ENCODE assay signal across 10 cellular contexts in genomic region chr1:153192697-153193096, GRCh38. TPM values are rescaled to one million over a fixed set of nuclear protein-coding genes. Genes with fewer than 3 reads are reported as not detected.
DNase-seq lines count a peak whose midpoint lies in the region; ATAC-seq and TF ChIP-seq lines count a peak whose summit lies in the region.
"Had no signal": no experiment of that assay in that cellular context is flagged by ENCODE, and none has a peak within 500 bp of the region (broad histone marks: within the 10 kb centered on the region; RNA-seq: fewer than 3 reads in every experiment).

No MANE protein-coding gene starts in this region.

- no peak overlapping the region for H2AFZ ChIP-seq in OCI-LY1 (ENCODE audit: low read length)

- DNase-seq in A673 (ENCODE audit: low spot score) (peak; percentile 10), GM13976 (ENCODE audit: low spot score) (peak; percentile 24), fibroblast of the aortic adventitia (ENCODE audit: low read depth) (no peak), AG08395 (ENCODE audit: low spot score) (no peak), SIG-M5 treated with dmso at 0.1 percent for 504 hours (lab: John Stamatoyannopoulos, UW; ENCODE audit: unreplicated experiment) (no peak), uterus (no peak), heart right ventricle (no peak)
- DNase-seq: adrenal gland had no signal

- BruUV-seq in A673 (replicated peaks; lab: Mats Ljungman, UMichigan), result no TSS peak

- no peaks in the 10 kb centered on the region for H3K79me2 ChIP-seq in OCI-LY1 (ENCODE audit: insufficient read depth, low read length)

- no peaks in the 10 kb centered on the region for H3K4me1 ChIP-seq in A673 (ENCODE audit: insufficient read depth, low read length, poor library complexity, severe bottlenecking)
- no peaks in the 10 kb centered on the region for H3K4me1 ChIP-seq in OCI-LY1 (ENCODE audit: insufficient read depth, low read length, severe bottlenecking)
- H3K4me1 ChIP-seq in uterus, result no peaks in the 10 kb centered on the region
- H3K4me1 ChIP-seq in heart right ventricle, result no peaks in the 10 kb centered on the region
- H3K4me1 ChIP-seq: adrenal gland had no signal

- in situ Hi-C loops in GM13976 (cut with MboI; ENCODE audit: low sequenced_read_pairs, unreplicated experiment), result loop anchor here (25.0 kb wide), 1 partner anchor 230 kb away; the partner anchor contains the start of gene SPRR4

- H3K36me3 ChIP-seq in A673 (ENCODE audit: insufficient read depth, low read length, poor library complexity, severe bottlenecking) (no peaks in the 10 kb centered on the region), OCI-LY1 (ENCODE audit: insufficient read depth, low read length) (no peaks in the 10 kb centered on the region), uterus (no peaks in the 10 kb centered on the region), heart right ventricle (no peaks in the 10 kb centered on the region)
- H3K36me3 ChIP-seq: adrenal gland had no signal

- CTCF ChIA-PET in A673 (lab: Charles Lee), result no interaction called here

- H3K4me3 ChIP-seq in A673 (ENCODE audit: low read depth, low read length, poor library complexity, severe bottlenecking) (no peak overlapping the region), OCI-LY1 (ENCODE audit: low read depth, low read length, poor library complexity, severe bottlenecking) (no peak overlapping the region), fibroblast of the aortic adventitia (ENCODE audit: low read depth, low read length) (no peak overlapping the region), uterus (no peak overlapping the region), heart right ventricle (no peak overlapping the region)
- H3K4me3 ChIP-seq: adrenal gland had no signal

- no peaks in the 10 kb centered on the region for H3K9me2 ChIP-seq in OCI-LY1 (ENCODE audit: low read depth, low read length)

- H3K9me3 ChIP-seq in A673 (ENCODE audit: low read depth, low read length, poor library complexity, severe bottlenecking), result no peaks in the 10 kb centered on the region
- no peaks in the 10 kb centered on the region for H3K9me3 ChIP-seq in OCI-LY1 (ENCODE audit: low read length)
- H3K9me3 ChIP-seq in uterus, result no peaks in the 10 kb centered on the region
- H3K9me3 ChIP-seq in heart right ventricle, result no peaks in the 10 kb centered on the region
- H3K9me3 ChIP-seq: adrenal gland had no signal

- H4K20me1 ChIP-seq in OCI-LY1 (ENCODE audit: insufficient read depth, low read length), result no peaks in the 10 kb centered on the region

- H3K27ac ChIP-seq in A673 (ENCODE audit: low read depth, low read length, poor library complexity, severe bottlenecking) (no peak overlapping the region), OCI-LY1 (ENCODE audit: low read depth, low read length, poor library complexity, severe bottlenecking) (no peak overlapping the region), uterus (no peak overlapping the region), heart right ventricle (no peak overlapping the region)
- H3K27ac ChIP-seq: adrenal gland had no signal

- no peak overlapping the region for H3K4me2 ChIP-seq in OCI-LY1 (ENCODE audit: low read length)

- WGBS in heart right ventricle, 2 donors, result 29 to 38% methylated on average over 3 of the region's 3 CpGs

- TF ChIP-seq POLR2A in uterus (IDR thresholded peaks at IDR 0.05), result no peak

- H3K27me3 ChIP-seq in A673 (replicated peaks; ENCODE audit: insufficient read depth, low read depth, low read length, poor library complexity) (peaks cover 15% of the 10 kb centered on the region), OCI-LY1 (ENCODE audit: insufficient read depth, low read length) (no peaks in the 10 kb centered on the region), uterus (no peaks in the 10 kb centered on the region), heart right ventricle (peaks cover 0 to 52% (median 12%) of the 10 kb centered on the region in 7 donors)
- H3K27me3 ChIP-seq: adrenal gland had no signal

- intact Hi-C loops in A673 (cut with micrococcal nuclease; ENCODE audit: unreplicated experiment) (loop anchor here (10.0 kb wide), 1 partner anchor 318 kb away; the partner anchor contains the start of gene SMCP), uterus (cut with DNase I; ENCODE audit: low total_unique reads) (no loop called here), heart right ventricle (cut with DNase I) (no loop called here)

- ATAC-seq in heart right ventricle, result no peak

- no peaks in the 10 kb centered on the region for H3F3A ChIP-seq in OCI-LY1 (ENCODE audit: insufficient read depth, low read length)

- TF ChIP-seq CTCF in A673 (conservative IDR thresholded peaks at IDR 0.05; ENCODE audit: low read depth, low read length), result peak; percentile 34
- TF ChIP-seq CTCF in GM13976 (IDR thresholded peaks at IDR 0.05; ENCODE audit: borderline replicate concordance, control extremely low read depth, extremely low read depth, insufficient read depth, missing control alignments), result peak; percentile 34
- peak; percentile 69 for TF ChIP-seq CTCF in OCI-LY1 (IDR thresholded peaks at IDR 0.05; ENCODE audit: low read length)
- TF ChIP-seq CTCF in fibroblast of the aortic adventitia (IDR thresholded peaks at IDR 0.05; ENCODE audit: insufficient read depth, low read length), result peak; percentile 5
- TF ChIP-seq CTCF in uterus (IDR thresholded peaks at IDR 0.05), result no peak
- TF ChIP-seq CTCF in heart right ventricle (IDR thresholded peaks at IDR 0.05), result no peak

- POLR2A ChIA-PET in A673 (lab: Charles Lee; ENCODE audit: low non-redundant PET), result no interaction called here

- no peak overlapping the region for H3K9ac ChIP-seq in OCI-LY1 (ENCODE audit: low read length)

RNA-seq across cellular contexts. Expression of gene LELP1, which starts 10.5 kb away (rescaled TPM):
- total RNA-seq in A673 (2021) (not detected in 2 replicates), fibroblast of the aortic adventitia (ENCODE audit: low replicate concordance) (not detected in 2 replicates), uterus (not detected), heart right ventricle (not detected)
- not detected for polyA plus RNA-seq in heart right ventricle
- total RNA-seq: adrenal gland, pulmonary artery endothelial cell had no signal
- polyA plus RNA-seq: adrenal gland had no signal

RNA-seq across cellular contexts. Expression of gene PRR9, which starts 24.7 kb away (rescaled TPM):
- total RNA-seq in A673 (2021) (not detected in 2 replicates), fibroblast of the aortic adventitia (ENCODE audit: low replicate concordance) (not detected in 2 replicates), uterus (not detected), heart right ventricle (not detected)
- not detected for polyA plus RNA-seq in heart right ventricle
- total RNA-seq: adrenal gland, pulmonary artery endothelial cell had no signal
- polyA plus RNA-seq: adrenal gland had no signal

RNA-seq across cellular contexts. Expression of gene SPRR2G, which starts 42.0 kb away (rescaled TPM):
- total RNA-seq in A673 (2021) (not detected in 2 replicates), fibroblast of the aortic adventitia (ENCODE audit: low replicate concordance) (not detected in 2 replicates), uterus (not detected), heart right ventricle (not detected)
- polyA plus RNA-seq in heart right ventricle, result not detected
- total RNA-seq: adrenal gland, pulmonary artery endothelial cell had no signal
- polyA plus RNA-seq: adrenal gland had no signal

Comparison
In these comparisons a context has a peak if more than half of its experiments do, and no peak if none do; other contexts are left out.
1. DNase-seq: peak in A673 (single experiment) and GM13976 (single experiment); none in fibroblast of the aortic adventitia (single experiment), AG08395 (single experiment), SIG-M5 treated with dmso at 0.1 percent for 504 hours (single experiment), uterus (0 of 2) and heart right ventricle (0 of 2).
2. CTCF ChIP-seq: peak in A673 (single experiment), GM13976 (single experiment), OCI-LY1 (single experiment) and fibroblast of the aortic adventitia (single experiment); none in uterus (0 of 4) and heart right ventricle (0 of 9).